ENCODE assay signal across 7 cellular contexts in the genomic region with DNA sequence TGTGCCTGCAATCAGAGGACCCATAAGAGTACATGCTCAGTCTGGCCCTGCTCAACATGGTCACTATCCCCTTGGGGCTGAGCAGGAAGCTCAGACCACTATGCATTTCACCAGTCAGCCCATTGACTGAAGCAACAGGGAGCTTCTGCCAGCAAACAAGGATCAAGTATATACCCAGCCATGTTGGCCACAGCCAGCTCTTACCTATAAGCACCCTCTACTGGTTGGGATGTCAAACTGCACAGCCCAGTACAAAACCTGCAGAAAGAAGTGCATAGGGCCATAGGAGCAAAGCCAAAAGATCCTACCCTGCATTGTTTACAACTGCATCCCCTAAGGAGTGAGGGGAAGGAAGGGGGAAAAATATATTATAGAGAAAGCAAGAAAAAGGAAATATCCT.
DNase-seq lines count a peak whose midpoint lies in the region; ATAC-seq, FAIRE-seq and TF ChIP-seq lines count a peak whose summit lies in the region.

No MANE protein-coding gene starts in this region.

- H4K5ac ChIP-seq in mesendoderm (ENCODE audit: low read length) = no peak overlapping the region

- H2AFZ ChIP-seq in GM12878 (ENCODE audit: control insufficient read depth, low read depth, low read length) = no peak overlapping the region

- H3K56ac ChIP-seq in mesendoderm (ENCODE audit: low read length) = no peak overlapping the region

- POLR2A ChIA-PET in GM12878 (lab: Charles Lee) = no interaction called here

- no peaks in the 10 kb centered on the region for H3K36me3 ChIP-seq in GM12878 (ENCODE audit: control insufficient read depth in 2 of 2, insufficient read depth in 2 of 2, low read length in 1 of 2)
- H3K36me3 ChIP-seq in mesendoderm (ENCODE audit: control insufficient read depth, insufficient read depth, low read length) = no peaks in the 10 kb centered on the region
- no peaks in the 10 kb centered on the region for H3K36me3 ChIP-seq in gastrocnemius medialis

- CTCF ChIA-PET in GM12878 (lab: Yijun Ruan, JAX) = interaction anchor here (0.6 to 1.4 kb wide), 2 partner anchors 237 to 1131 kb away, joined by 3 to 5 read pairs; no protein-coding TSS in a partner anchor

- no peak overlapping the region for H3K4ac ChIP-seq in mesendoderm (ENCODE audit: low read depth, low read length)

- TF ChIP-seq RAD21 in GM12878 (IDR thresholded peaks at IDR 0.05; ENCODE audit: insufficient read depth, low read depth, low read length) = peak; percentile 44

- SMC1A ChIA-PET in GM12878 (lab: Charles Lee; ENCODE audit: uncharacterized antibody, unreplicated experiment) = interaction anchor here (1.0 to 1.1 kb wide), 2 partner anchors 62 to 107 kb away, joined by 3 read pairs; no protein-coding TSS in a partner anchor

- H3K27me3 ChIP-seq in HL-60 (ENCODE audit: insufficient read depth, poor library complexity, severe bottlenecking) (no peaks in the 10 kb centered on the region), GM12878 (replicated peaks in 1 of 2; ENCODE audit: control insufficient read depth in 2 of 2, insufficient read depth in 2 of 2, low read length in 1 of 2) (no peaks in the 10 kb centered on the region), mesendoderm (ENCODE audit: insufficient read depth, low read length, poor library complexity) (no peaks in the 10 kb centered on the region), gastrocnemius medialis (no peaks in the 10 kb centered on the region)

- FAIRE-seq in GM12878 (lab: Jason Lieb, UNC) = no peak

- H3K9ac ChIP-seq in GM12878 (ENCODE audit: control insufficient read depth, insufficient read depth, low read length) (no peak overlapping the region), mesendoderm (ENCODE audit: low read length) (no peak overlapping the region)

- peaks cover 3% of the 10 kb centered on the region; the same call in 1 of the 3 replicates for H3K9me3 ChIP-seq in GM12878 (replicated peaks; ENCODE audit: control insufficient read depth, insufficient read depth, low read length)
- no peaks in the 10 kb centered on the region for H3K9me3 ChIP-seq in gastrocnemius medialis

- H3K79me2 ChIP-seq in GM12878 (ENCODE audit: control insufficient read depth, insufficient read depth, low read length) (no peaks in the 10 kb centered on the region), mesendoderm (ENCODE audit: control insufficient read depth, insufficient read depth, low read length) (no peaks in the 10 kb centered on the region)

- DNase-seq in GM12864 (ENCODE audit: low read depth) (no peak), HL-60 (ENCODE audit: low read depth in 1 of 2, low spot score in 1 of 2) (peak in 1 of 2 experiments; percentile 32), GM12878 (ENCODE audit: low read depth, low spot score) (no peak), mesendoderm (peak; percentile 74), NCI-H2171 treated with DMSO at 0.1 percent for 48 hours (lab: John Stamatoyannopoulos, UW) (no peak), cortex of kidney (lab: John Stamatoyannopoulos, UW) (no peak), gastrocnemius medialis (no peak)

- RAD21 ChIA-PET in GM12878 (lab: Charles Lee; ENCODE audit: unreplicated experiment) = interaction anchor here (1.5 kb wide), 1 partner anchor 17 kb away, joined by 3 read pairs; no protein-coding TSS in a partner anchor

- H3K23ac ChIP-seq in mesendoderm (ENCODE audit: low read length) = no peak overlapping the region

- TF ChIP-seq CTCF in GM12864 (IDR thresholded peaks at IDR 0.05; ENCODE audit: low read depth, low read length, missing control alignments) = peak; percentile 71
- peak; percentile 26 for TF ChIP-seq CTCF in HL-60 (IDR thresholded peaks at IDR 0.05; ENCODE audit: insufficient read depth, low read length)
- peak in 2 of 3 experiments; percentile 34 to 46; a peak in 3 of 6 replicates for TF ChIP-seq CTCF in GM12878 (IDR thresholded peaks at IDR 0.05 in 2 of 3, conservative IDR thresholded peaks at IDR 0.05 in 1 of 3; ENCODE audit: control insufficient read depth in 2 of 3, extremely low read depth in 1 of 3, insufficient read depth in 1 of 3, low read depth in 3 of 3, low read length in 3 of 3)
- TF ChIP-seq CTCF in gastrocnemius medialis (IDR thresholded peaks at IDR 0.05 in 4 of 5, conservative IDR thresholded peaks at IDR 0.05 in 1 of 5) = no peak

- intact Hi-C loops in GM12878 (cut with micrococcal nuclease; ENCODE audit: unreplicated experiment) = loop anchor here (5.0 to 10.0 kb wide), 2 partner anchors 217 to 1131 kb away; a partner anchor contains a TSS
- intact Hi-C loops in gastrocnemius medialis (cut with DNase I; ENCODE audit: low total_unique reads) = no loop called here

- H3K4me3 ChIP-seq in GM12864 (ENCODE audit: low read depth, low read length) = no peak overlapping the region
- no peak overlapping the region for H3K4me3 ChIP-seq in HL-60 (replicated peaks; ENCODE audit: insufficient read depth, low read length)
- H3K4me3 ChIP-seq in GM12878 = no peak overlapping the region
- no peak overlapping the region for H3K4me3 ChIP-seq in mesendoderm (ENCODE audit: low read length)
- H3K4me3 ChIP-seq in gastrocnemius medialis = no peak overlapping the region

- H2BK15ac ChIP-seq in mesendoderm (replicated peaks; ENCODE audit: low read depth) = no peak overlapping the region

- no peak overlapping the region for H2AK5ac ChIP-seq in mesendoderm (ENCODE audit: low read length)

- peak; percentile 50 for ATAC-seq in GM12878
- ATAC-seq in gastrocnemius medialis = no peak

- H4K8ac ChIP-seq in mesendoderm (ENCODE audit: low read depth, low read length) = no peak overlapping the region

- H3K4me1 ChIP-seq in GM12878 (ENCODE audit: control insufficient read depth, insufficient read depth, low read length) = 0 out of 2 replicates have a peak, but pooled peaks cover 3% of the 10 kb centered on the region
- H3K4me1 ChIP-seq in mesendoderm (ENCODE audit: control insufficient read depth, low read depth, low read length) = no peaks in the 10 kb centered on the region
- H3K4me1 ChIP-seq in gastrocnemius medialis = no peaks in the 10 kb centered on the region

- TF ChIP-seq EP300 in GM12878 (IDR thresholded peaks at IDR 0.05; ENCODE audit: borderline replicate concordance in 1 of 2, control insufficient read depth in 1 of 2, low read depth in 2 of 2, low read length in 2 of 2) = no peak

- no peaks in the 10 kb centered on the region for H4K20me1 ChIP-seq in GM12878 (ENCODE audit: control insufficient read depth, insufficient read depth)

- H3K18ac ChIP-seq in mesendoderm (ENCODE audit: low read length) = no peak overlapping the region

- H3K4me2 ChIP-seq in GM12878 (ENCODE audit: control insufficient read depth, insufficient read depth) = no peak overlapping the region
- H3K4me2 ChIP-seq in mesendoderm (ENCODE audit: low read length) = no peak overlapping the region

- in situ Hi-C loops in GM12878 (cut with MboI) = no loop called here
- in situ Hi-C loops in gastrocnemius medialis (cut with MboI; ENCODE audit: low sequenced_read_pairs in 4 of 4) = no loop called here

- BruUV-seq in GM12878 (replicated peaks; lab: Mats Ljungman, UMichigan) = no TSS peak

- H2BK5ac ChIP-seq in mesendoderm (ENCODE audit: low read length) = no peak overlapping the region

- no peak overlapping the region for H3K27ac ChIP-seq in HL-60 (replicated peaks)
- no peak overlapping the region for H3K27ac ChIP-seq in GM12878 (ENCODE audit: control insufficient read depth, insufficient read depth)
- H3K27ac ChIP-seq in mesendoderm (ENCODE audit: low read depth, low read length) = no peak overlapping the region
- no peak overlapping the region for H3K27ac ChIP-seq in gastrocnemius medialis

- TF ChIP-seq POLR2A in GM12878 (IDR thresholded peaks at IDR 0.05; ENCODE audit: low read depth, low read length) = no peak
- TF ChIP-seq POLR2A in gastrocnemius medialis (IDR thresholded peaks at IDR 0.05) = no peak

- H2BK120ac ChIP-seq in mesendoderm (ENCODE audit: low read depth, low read length) = no peak overlapping the region

- H3K79me1 ChIP-seq in mesendoderm (ENCODE audit: low read length) = no peaks in the 10 kb centered on the region

TF ChIP-seq in GM12878, 131 proteins besides CTCF, POLR2A, EP300 and RAD21 (continues in another document):
- TF ChIP-seq, protein P1, sequence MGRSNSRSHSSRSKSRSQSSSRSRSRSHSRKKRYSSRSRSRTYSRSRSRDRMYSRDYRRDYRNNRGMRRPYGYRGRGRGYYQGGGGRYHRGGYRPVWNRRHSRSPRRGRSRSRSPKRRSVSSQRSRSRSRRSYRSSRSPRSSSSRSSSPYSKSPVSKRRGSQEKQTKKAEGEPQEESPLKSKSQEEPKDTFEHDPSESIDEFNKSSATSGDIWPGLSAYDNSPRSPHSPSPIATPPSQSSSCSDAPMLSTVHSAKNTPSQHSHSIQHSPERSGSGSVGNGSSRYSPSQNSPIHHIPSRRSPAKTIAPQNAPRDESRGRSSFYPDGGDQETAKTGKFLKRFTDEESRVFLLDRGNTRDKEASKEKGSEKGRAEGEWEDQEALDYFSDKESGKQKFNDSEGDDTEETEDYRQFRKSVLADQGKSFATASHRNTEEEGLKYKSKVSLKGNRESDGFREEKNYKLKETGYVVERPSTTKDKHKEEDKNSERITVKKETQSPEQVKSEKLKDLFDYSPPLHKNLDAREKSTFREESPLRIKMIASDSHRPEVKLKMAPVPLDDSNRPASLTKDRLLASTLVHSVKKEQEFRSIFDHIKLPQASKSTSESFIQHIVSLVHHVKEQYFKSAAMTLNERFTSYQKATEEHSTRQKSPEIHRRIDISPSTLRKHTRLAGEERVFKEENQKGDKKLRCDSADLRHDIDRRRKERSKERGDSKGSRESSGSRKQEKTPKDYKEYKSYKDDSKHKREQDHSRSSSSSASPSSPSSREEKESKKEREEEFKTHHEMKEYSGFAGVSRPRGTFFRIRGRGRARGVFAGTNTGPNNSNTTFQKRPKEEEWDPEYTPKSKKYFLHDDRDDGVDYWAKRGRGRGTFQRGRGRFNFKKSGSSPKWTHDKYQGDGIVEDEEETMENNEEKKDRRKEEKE (IDR thresholded peaks at IDR 0.05) = no peak
- no peak for TF ChIP-seq CREM (IDR thresholded peaks at IDR 0.05; ENCODE audit: low read depth)

Comparison
In these comparisons a context has a peak if more than half of its experiments do, and no peak if none do; other contexts are left out.
1. CTCF ChIP-seq: peak in GM12864 (single experiment), HL-60 (single experiment) and GM12878 (2 of 3); none in gastrocnemius medialis (0 of 5).